9 cellular contexts compared by ENCODE assay signal in the genomic region with DNA sequence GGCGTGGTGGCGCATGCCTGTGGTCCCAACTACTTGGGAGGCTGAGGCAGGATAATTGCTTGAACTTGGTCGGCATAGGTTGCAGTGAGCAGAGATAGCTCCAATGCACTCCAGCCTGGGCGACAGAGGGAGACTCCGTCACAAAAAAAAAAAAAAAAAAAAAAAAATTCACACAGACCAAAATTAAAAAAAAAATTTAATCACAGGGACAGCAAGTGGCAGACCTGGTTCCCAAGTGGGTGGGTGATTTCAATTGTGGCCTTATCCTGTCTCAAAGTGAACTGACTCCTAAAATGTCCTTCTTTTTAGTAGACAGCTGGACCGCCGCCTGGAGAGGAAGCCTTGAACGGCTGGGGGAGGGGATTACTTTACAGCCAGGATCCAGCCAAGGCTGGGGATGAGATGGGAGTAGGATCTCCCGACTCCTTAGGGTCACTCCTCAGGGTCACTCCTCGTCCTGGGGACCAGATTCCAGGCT. TPM values are rescaled to one million over a fixed set of nuclear protein-coding genes. Genes with fewer than 3 reads are reported as not detected.
DNase-seq lines count a peak whose midpoint lies in the region; ATAC-seq, FAIRE-seq and TF ChIP-seq lines count a peak whose summit lies in the region.
"Had no signal": no experiment of that assay in that cellular context is flagged by ENCODE, and none has a peak within 500 bp of the region (broad histone marks: within the 10 kb centered on the region; RNA-seq: fewer than 3 reads in every experiment).

No MANE protein-coding gene starts in this region.

- peaks cover 32% of the 10 kb centered on the region for H3K4me1 ChIP-seq in A549
- peaks cover 3% of the 10 kb centered on the region for H3K4me1 ChIP-seq in HAP-1
- H3K4me1 ChIP-seq in ascending aorta, result peaks cover 0 to 9% of the 10 kb centered on the region in 2 donors

- in situ Hi-C loops in HAP-1 (cut with MboI; ENCODE audit: low sequenced_read_pairs), result no loop called here

- H3K27me3 ChIP-seq in HAP-1 (ENCODE audit: low read depth) (peaks cover 4% of the 10 kb centered on the region; the same call in 1 of the 2 replicates), ascending aorta (peaks cover 5% of the 10 kb centered on the region)

- peaks cover 59% of the 10 kb centered on the region for H3K27me3 Mint-ChIP-seq in mesothelial cell of epicardium (ENCODE audit: low read depth)

- H3K27ac ChIP-seq in A549, result peak overlapping the region in 1 of 2 experiments; percentile 91; a peak in 4 of 6 replicates
- H3K27ac ChIP-seq in ascending aorta, result no peak overlapping the region

- H3K4me1 Mint-ChIP-seq in mesothelial cell of epicardium, result peaks cover 33% of the 10 kb centered on the region

- intact Hi-C loops in ascending aorta (cut with DNase I), result no loop called here

- H3K36me3 ChIP-seq in HAP-1 (replicated peaks) (no peaks in the 10 kb centered on the region), ascending aorta (no peaks in the 10 kb centered on the region)

- no peaks in the 10 kb centered on the region for H3K9me3 ChIP-seq in A549
- no peaks in the 10 kb centered on the region for H3K9me3 ChIP-seq in HAP-1
- no peaks in the 10 kb centered on the region for H3K9me3 ChIP-seq in ascending aorta

- H3K4me2 ChIP-seq in A549, result peak overlapping the region; percentile 92

- H3K4me3 Mint-ChIP-seq in mesothelial cell of epicardium, result peak overlapping the region; percentile 68

- TF ChIP-seq POLR2A in A549 (IDR thresholded peaks at IDR 0.05; ENCODE audit: low read length), result no peak

- POLR2A ChIA-PET in A549 (lab: Yijun Ruan, JAX), result interaction anchor here (1.2 kb wide), 1 partner anchor 204 kb away, joined by 6 read pairs; the partner anchor contains the start of gene TMBIM6

- no peak for DNase-seq in A549 (ENCODE audit: low read depth in 1 of 2, low spot score in 1 of 2)
- DNase-seq in HAP-1 (ENCODE audit: low spot score in 2 of 2), result no peak
- no peak for DNase-seq in ascending aorta (ENCODE audit: low spot score in 2 of 2)
- peak in 1 of 2 experiments; percentile 36 for DNase-seq in mesothelial cell of epicardium (ENCODE audit: low spot score in 2 of 2, unreplicated experiment in 2 of 2)
- DNase-seq in iPS-NIHi7 (ENCODE audit: extremely low spot score), result no peak
- no peak for DNase-seq in glomerular visceral epithelial cell (ENCODE audit: extremely low spot score)
- DNase-seq in HK-2 (ENCODE audit: unreplicated experiment), result no peak
- DNase-seq in HTR-8/SVneo (ENCODE audit: insufficient read length, low spot score), result no peak

- no peak for TF ChIP-seq EP300 in A549 (IDR thresholded peaks at IDR 0.05)

- no peak for ATAC-seq in A549

- H3K27ac Mint-ChIP-seq in mesothelial cell of epicardium, result no peak overlapping the region

- 75% methylated on average over 10 of the region's 10 CpGs for WGBS in A549 (ENCODE audit: missing lambda C conversion rate)

- no peaks in the 10 kb centered on the region for H3K36me3 Mint-ChIP-seq in mesothelial cell of epicardium

- TF ChIP-seq CTCF in A549 (IDR thresholded peaks at IDR 0.05) (no peak), ascending aorta (IDR thresholded peaks at IDR 0.05) (no peak), mesothelial cell of epicardium (IDR thresholded peaks at IDR 0.05; ENCODE audit: unreplicated experiment) (no peak)

- no peak for TF ChIP-seq RAD21 in A549 (conservative IDR thresholded peaks at IDR 0.05 in 1 of 2, IDR thresholded peaks at IDR 0.05 in 1 of 2)

- H3K4me3 ChIP-seq in A549 (peak overlapping the region; percentile 76; the same call in 2 of the 3 replicates), HAP-1 (peak overlapping the region; percentile 34), ascending aorta (peak overlapping the region; percentile 51 to 72)

- FAIRE-seq in A549 (lab: Jason Lieb, UNC) (no peak), HTR-8/SVneo (lab: Jason Lieb, UNC) (no peak)

- CTCF ChIA-PET in A549 (lab: Yijun Ruan, JAX), result interaction anchor here (0.6 to 9.1 kb wide), 13 partner anchors 9 to 200 kb away, joined by 3 to 63 read pairs (median 6); partner anchors contain the start of gene C1QL4

- H3K9me3 Mint-ChIP-seq in mesothelial cell of epicardium, result no peaks in the 10 kb centered on the region

TF ChIP-seq in A549, 52 proteins besides CTCF, POLR2A, EP300 and RAD21:
- TF ChIP-seq NFE2L2 (conservative IDR thresholded peaks at IDR 0.05; ENCODE audit: low read length) (no peak), POLR2AphosphoS2 (conservative IDR thresholded peaks at IDR 0.05; ENCODE audit: low read length) (no peak), REST (IDR thresholded peaks at IDR 0.05) (no peak)
TF ChIP-seq in A549: peak in this region for 0.

RNA-seq across cellular contexts. Expression of gene KCNH3, which starts 1.6 kb away (rescaled TPM):
- polyA plus RNA-seq in A549 (2011; rRNA removed) (1.0 and 1.2 TPM in 2 replicates), A549 (2017; fragmentation: RNase III; extraction: RNeasy Plus Mini Kit Qiagen cat#74134 plus additional on column Dnase treatment) (1.7 to 2.2 TPM (median 1.8 TPM) in 3 replicates)
- 2.1 and 3.0 TPM in 2 replicates for polyA plus RNA-seq in A549 (2012; cell fraction: cytosol; rRNA removed)
- 7.1 and 12.6 TPM in 2 replicates for polyA plus RNA-seq in A549 (2012; cell fraction: nucleus; rRNA removed)
- polyA minus RNA-seq in A549 (2011; rRNA and poly(A)+ RNA removed), result 0.70 and 0.88 TPM in 2 replicates
- total RNA-seq in ascending aorta (not detected), mesothelial cell of epicardium (1.8 to 2.5 TPM (median 2.3 TPM) in 3 replicates)
- total RNA-seq: glomerular endothelial cell had no signal

RNA-seq across cellular contexts. Expression of gene MCRS1, which starts 30.7 kb away (rescaled TPM):
- 68.5 and 69.4 TPM in 2 replicates for polyA plus RNA-seq in A549 (2011; rRNA removed)
- polyA plus RNA-seq in A549 (2012; cell fraction: cytosol; rRNA removed), result 117 and 133 TPM in 2 replicates
- polyA plus RNA-seq in A549 (2012; cell fraction: nucleus; rRNA removed), result 243 and 281 TPM in 2 replicates
- polyA plus RNA-seq in A549 (2017; fragmentation: RNase III; extraction: RNeasy Plus Mini Kit Qiagen cat#74134 plus additional on column Dnase treatment), result 61.5 to 64.1 TPM (median 62.4 TPM) in 3 replicates
- 98.8 and 118 TPM in 2 replicates for polyA minus RNA-seq in A549 (2011; rRNA and poly(A)+ RNA removed)
- 66.8 TPM for total RNA-seq in ascending aorta
- 65.6 to 72.4 TPM (median 68.1 TPM) in 3 replicates for total RNA-seq in mesothelial cell of epicardium
